36 cellular contexts compared by ENCODE assay signal in the genomic region with DNA sequence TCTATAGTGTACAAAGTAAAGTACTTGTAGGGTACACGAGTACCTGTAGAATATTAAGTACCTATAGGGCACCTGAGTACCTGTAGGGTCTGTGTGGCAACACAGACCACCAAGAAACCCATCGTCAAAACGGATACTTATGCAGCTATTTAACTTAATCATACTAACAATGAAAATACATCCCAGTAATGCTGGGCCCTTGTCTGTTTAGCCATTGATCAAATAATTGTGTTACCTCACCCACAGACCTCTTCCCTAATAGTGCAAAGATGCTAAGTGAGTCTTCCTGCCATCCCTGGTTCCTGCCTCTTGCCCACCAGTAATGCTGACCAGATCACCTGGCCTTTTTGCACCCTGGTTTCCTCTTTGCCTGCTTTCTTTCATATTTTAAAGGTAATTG. TPM values are rescaled to one million over a fixed set of nuclear protein-coding genes. Genes with fewer than 3 reads are reported as not detected.
"Had no signal": no experiment of that assay in that cellular context is flagged by ENCODE, and none has a peak within 500 bp of the region (broad histone marks: within the 10 kb centered on the region; RNA-seq: fewer than 3 reads in every experiment).

No MANE protein-coding gene starts in this region.

- H3K4me3 ChIP-seq: MG63 had no signal

- H3K9me3 ChIP-seq: MG63 had no signal

- DNase-seq: Karpas-422, Kasumi-1, MG63, MM.1S, MV-4-11, NCI-H1048, NCI-H1092, NCI-H1092 treated with DMSO at 0.1 percent for 48 hours, NCI-H1105, NCI-H1105 treated with DMSO at 0.1 percent for 48 hours, NCI-H1417, NCI-H1417 treated with DMSO at 0.1 percent for 48 hours, NCI-H1436, NCI-H1436 treated with DMSO at 0.1 percent for 48 hours, NCI-H146, NCI-H1694, NCI-H1694 treated with DMSO at 0.1 percent for 48 hours, NCI-H187, NCI-H187 treated with DMSO at 0.1 percent for 48 hours, NCI-H1930, NCI-H2029, NCI-H2029 treated with DMSO at 0.1 percent for 48 hours, NCI-H2081, NCI-H2081 treated with DMSO at 0.1 percent for 48 hours, NCI-H2107, NCI-H2171, NCI-H2171 treated with DMSO at 0.1 percent for 48 hours, NCI-H2227 treated with DMSO at 0.1 percent for 48 hours, NCI-H226, NCI-H345, NCI-H446, NCI-H446 treated with DMSO at 0.1 percent for 48 hours, NCI-H510A, NCI-H510A treated with DMSO at 0.1 percent for 48 hours, NCI-H524 had no signal

- H3K36me3 ChIP-seq: MG63 had no signal

- H3K27me3 ChIP-seq: MG63 had no signal

RNA-seq across cellular contexts. Expression of gene COL10A1, which starts 7.5 kb away (rescaled TPM):
- total RNA-seq: MCF 10A had no signal
